12 cellular contexts compared by ENCODE assay signal in genomic region chr11:33778682-33779081, GRCh38. TPM values are rescaled to one million over a fixed set of nuclear protein-coding genes. Genes with fewer than 3 reads are reported as not detected.
DNase-seq lines count a peak whose midpoint lies in the region; ATAC-seq and TF ChIP-seq lines count a peak whose summit lies in the region.
"Had no signal": no experiment of that assay in that cellular context is flagged by ENCODE, and none has a peak within 500 bp of the region (broad histone marks: within the 10 kb centered on the region; RNA-seq: fewer than 3 reads in every experiment).

No MANE protein-coding gene starts in this region.

- peaks cover 44% of the 10 kb centered on the region for H3K4me1 ChIP-seq in GM23338 (ENCODE audit: insufficient read depth)

- H3K27me3 ChIP-seq in GM23338 (ENCODE audit: insufficient read depth): peaks cover 17% of the 10 kb centered on the region

- DNase-seq in GM23338 (ENCODE audit: low spot score) (peak; percentile 44), NCI-H446 treated with DMSO at 0.1 percent for 48 hours (lab: John Stamatoyannopoulos, UW) (peak; percentile 48), cerebellar cortex (ENCODE audit: low spot score) (peak; percentile 88), retina (peak; percentile 68), SIG-M5 (lab: John Stamatoyannopoulos, UW) (no peak), SHP77 (lab: John Stamatoyannopoulos, UW) (no peak)
- DNase-seq: GF-D8; head of caudate nucleus; NCI-H345; stimulated activated CD4-positive, alpha-beta T cell treated with anti-CD3 and anti-CD28 coated beads, Interleukin-15, amount 100 ng/mL, for 24 hours; stimulated activated naive CD8-positive, alpha-beta T cell treated with anti-CD3 and anti-CD28 coated beads, Interleukin-15, Interleukin-2, amounts not matched to agents 100 U/mL and 50 U/mL, for 24 hours had no signal

- TF ChIP-seq CTCF in GM23338 (conservative IDR thresholded peaks at IDR 0.05; ENCODE audit: low read depth in 2 of 2): no peak

- no peak overlapping the region for H3K27ac ChIP-seq in GM23338 (ENCODE audit: low read depth)

- H3K27ac Mint-ChIP-seq in GM23338: no peak overlapping the region

- H3K27me3 Mint-ChIP-seq in GM23338 (ENCODE audit: insufficient read depth, low read depth, poor library complexity): peaks cover 17% of the 10 kb centered on the region

- ATAC-seq in GM23338: no peak
- ATAC-seq in esophagus mucosa: no peak
- ATAC-seq: stimulated activated naive CD8-positive, alpha-beta T cell treated with anti-CD3 and anti-CD28 coated beads, Interleukin-15, Interleukin-2, amounts not matched to agents 100 U/mL and 50 U/mL, for 24 hours had no signal

- no peaks in the 10 kb centered on the region for H3K36me3 ChIP-seq in GM23338 (ENCODE audit: insufficient read depth)

- H3K4me3 ChIP-seq in GM23338: peak overlapping the region; percentile 16; the same call in 1 of the 2 replicates

- H3K9me3 Mint-ChIP-seq in GM23338: no peaks in the 10 kb centered on the region

- H2AFZ ChIP-seq in GM23338: peak overlapping the region; percentile 97

- H3F3A ChIP-seq in GM23338 (replicated peaks; ENCODE audit: low read depth): no peaks in the 10 kb centered on the region

- H3K4me3 Mint-ChIP-seq in GM23338: 0 out of 3 replicates have a peak overlapping the region, but pooled peaks have one; percentile 9

- H3K79me2 ChIP-seq in GM23338 (replicated peaks; ENCODE audit: insufficient read depth): no peaks in the 10 kb centered on the region

- peak overlapping the region; percentile 56 for H3K4me2 ChIP-seq in GM23338

- H4K20me1 ChIP-seq in GM23338 (replicated peaks; ENCODE audit: insufficient read depth): peaks cover 2% of the 10 kb centered on the region; the same call in 1 of the 2 replicates

- peaks cover 44% of the 10 kb centered on the region for H3K4me1 Mint-ChIP-seq in GM23338

- H3K36me3 Mint-ChIP-seq in GM23338 (ENCODE audit: low read depth): no peaks in the 10 kb centered on the region

- peaks cover 10% of the 10 kb centered on the region; the same call in 1 of the 2 replicates for H3K9me2 ChIP-seq in GM23338 (ENCODE audit: insufficient read depth)

TF ChIP-seq in GM23338, 12 proteins besides CTCF, POLR2A, EP300 and RAD21 (continues in another document):
- TF ChIP-seq CREB1 (CRISPR knock-in tag; IDR thresholded peaks at IDR 0.05; ENCODE audit: low read depth) (no peak), STAT1 (IDR thresholded peaks at IDR 0.05; ENCODE audit: unreplicated experiment) (no peak), NANOG (IDR thresholded peaks at IDR 0.05; ENCODE audit: borderline replicate concordance) (no peak), EZH2 (IDR thresholded peaks at IDR 0.05; ENCODE audit: low read depth, unreplicated experiment) (no peak), REST (IDR thresholded peaks at IDR 0.05; ENCODE audit: unreplicated experiment) (no peak), ZNF114 (CRISPR knock-in tag; IDR thresholded peaks at IDR 0.05) (no peak), ZNF462 (CRISPR knock-in tag; IDR thresholded peaks at IDR 0.05) (no peak), ZNF331 (CRISPR knock-in tag; IDR thresholded peaks at IDR 0.05; ENCODE audit: low read depth) (no peak), POLR2AphosphoS5 (IDR thresholded peaks at IDR 0.05; ENCODE audit: low read depth) (no peak)
- TF ChIP-seq, protein P1, sequence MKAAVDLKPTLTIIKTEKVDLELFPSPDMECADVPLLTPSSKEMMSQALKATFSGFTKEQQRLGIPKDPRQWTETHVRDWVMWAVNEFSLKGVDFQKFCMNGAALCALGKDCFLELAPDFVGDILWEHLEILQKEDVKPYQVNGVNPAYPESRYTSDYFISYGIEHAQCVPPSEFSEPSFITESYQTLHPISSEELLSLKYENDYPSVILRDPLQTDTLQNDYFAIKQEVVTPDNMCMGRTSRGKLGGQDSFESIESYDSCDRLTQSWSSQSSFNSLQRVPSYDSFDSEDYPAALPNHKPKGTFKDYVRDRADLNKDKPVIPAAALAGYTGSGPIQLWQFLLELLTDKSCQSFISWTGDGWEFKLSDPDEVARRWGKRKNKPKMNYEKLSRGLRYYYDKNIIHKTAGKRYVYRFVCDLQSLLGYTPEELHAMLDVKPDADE (IDR thresholded peaks at IDR 0.05): no peak

RNA-seq across cellular contexts. Expression of gene FBXO3, which starts 4.4 kb away (rescaled TPM):
- total RNA-seq in GM23338 (2014; rRNA removed; shearing (Covaris generic)): 28.4 TPM in 2 replicates
- 10.4 and 12.5 TPM in 2 replicates for polyA plus RNA-seq in GM23338 (2016; fragmentation: Nextera tagmentation; extraction: Ambion mirVana)
- total RNA-seq in esophagus mucosa: 23.8 TPM

RNA-seq across cellular contexts. Expression of gene CD59, which starts 42.5 kb away (rescaled TPM):
- 41.5 and 61.5 TPM in 2 replicates for total RNA-seq in GM23338 (2014; rRNA removed; shearing (Covaris generic))
- 73.9 and 86.6 TPM in 2 replicates for polyA plus RNA-seq in GM23338 (2016; fragmentation: Nextera tagmentation; extraction: Ambion mirVana)
- 319 TPM for total RNA-seq in esophagus mucosa

Comparison
In these comparisons a context has a peak if more than half of its experiments do, and no peak if none do; other contexts are left out.
1. DNase-seq: peak in GM23338 (single experiment), NCI-H446 treated with DMSO at 0.1 percent for 48 hours (single experiment), cerebellar cortex (single experiment) and retina (single experiment); none in SIG-M5 (single experiment) and SHP77 (0 of 2).